In the genomic region with DNA sequence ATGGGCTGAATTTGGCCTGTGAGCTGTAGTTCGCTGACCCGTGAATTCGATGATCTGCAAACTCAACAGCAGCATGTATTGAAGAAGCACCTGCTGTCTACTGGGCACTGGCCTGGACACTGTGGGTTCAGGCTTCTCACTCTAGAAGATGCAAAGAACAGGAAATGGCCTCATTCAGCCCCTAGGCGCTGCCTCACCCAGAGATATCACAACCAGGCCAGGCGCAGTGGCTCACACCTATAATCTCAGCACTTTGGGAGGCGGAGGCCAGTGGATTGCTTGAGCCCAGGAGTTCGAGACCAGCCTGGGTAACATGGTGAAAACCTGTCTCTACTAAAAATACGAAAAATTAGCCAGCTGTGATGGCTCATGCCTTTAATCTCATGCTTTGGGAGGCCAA, we compare ENCODE assay signal across 34 cellular contexts. TPM values are rescaled to one million over a fixed set of nuclear protein-coding genes. Genes with fewer than 3 reads are reported as not detected.
"Had no signal": no experiment of that assay in that cellular context is flagged by ENCODE, and none has a peak within 500 bp of the region (broad histone marks: within the 10 kb centered on the region; RNA-seq: fewer than 3 reads in every experiment).

No MANE protein-coding gene starts in this region.

- H3K36me3 Mint-ChIP-seq: activated CD4-positive, alpha-beta memory T cell treated with anti-CD3 and anti-CD28 coated beads for 36 hours; activated naive CD4-positive, alpha-beta T cell treated with anti-CD3 and anti-CD28 coated beads, Interleukin-2, amount 10 ng/mL, durations not matched to agents 7 days and 5 days; activated naive CD4-positive, alpha-beta T cell treated with anti-CD3 and anti-CD28 coated beads, Interleukin-2, amount 50 U/mL, for 72 hours; activated naive CD8-positive, alpha-beta T cell treated with anti-CD3 and anti-CD28 coated beads, Interleukin-2, amount 10 ng/mL, durations not matched to agents 7 days and 5 days had no signal

- H3K27me3 ChIP-seq: breast epithelium, cardiac muscle cell, colonic mucosa, esophagus muscularis mucosa, foreskin keratinocyte, gastrocnemius medialis, heart left ventricle had no signal

- DNase-seq: activated CD4-positive, alpha-beta memory T cell treated with anti-CD3 and anti-CD28 coated beads for 36 hours; activated CD4-positive, alpha-beta T cell treated with anti-CD3 and anti-CD28 coated beads for 36 hours; activated CD4-positive, alpha-beta T cell treated with anti-CD3 and anti-CD28 coated beads, Interleukin-2, amount 10 ng/mL, durations not matched to agents 24 days and 14 days; activated CD4-positive, CD25-positive, alpha-beta regulatory T cell; activated CD4-positive, CD25-positive, alpha-beta regulatory T cell treated with anti-CD3 and anti-CD28 coated beads, Interleukin-2, amount 50 U/mL, for 72 hours; activated CD8-positive, alpha-beta memory T cell treated with anti-CD3 and anti-CD28 coated beads, Interleukin-2, amount 50 U/mL, for 48 hours; activated CD8-positive, alpha-beta T cell treated with anti-CD3 and anti-CD28 coated beads, Interleukin-2, amount 10 ng/mL, durations not matched to agents 7 days and 5 days; activated gamma-delta T cell; activated naive CD4-positive, alpha-beta T cell; activated naive CD4-positive, alpha-beta T cell treated with anti-CD3 and anti-CD28 coated beads, Interleukin-2, amount 10 ng/mL, durations not matched to agents 7 days and 5 days; activated naive CD8-positive, alpha-beta T cell treated with anti-CD3 and anti-CD28 coated beads, Interleukin-2, amount 10 ng/mL, durations not matched to agents 7 days and 5 days; activated T-cell treated with anti-CD3 and anti-CD28 coated beads for 4 hours; activated T-cell treated with anti-CD3 and anti-CD28 coated beads, Interleukin-2, amount 50 U/mL, for 24 hours; activated T-cell treated with anti-CD3 and anti-CD28 coated beads, Interleukin-2, amount 50 U/mL, for 72 hours; amniotic stem cell; aorta; central memory CD4-positive, alpha-beta T cell; cerebellar nuclear complex; colonic mucosa; effector CD8-positive, alpha-beta T cell; foreskin keratinocyte; gastrocnemius medialis; glutamatergic neuron; heart left ventricle; T-helper 1 cell; T-helper 17 cell; T1000; WERI-Rb-1 had no signal

- H3K9me3 Mint-ChIP-seq: activated CD4-positive, alpha-beta memory T cell treated with anti-CD3 and anti-CD28 coated beads for 36 hours; activated CD4-positive, alpha-beta T cell treated with anti-CD3 and anti-CD28 coated beads, Interleukin-2, amount 10 ng/mL, durations not matched to agents 24 days and 14 days; activated naive CD4-positive, alpha-beta T cell treated with anti-CD3 and anti-CD28 coated beads, Interleukin-2, amount 10 ng/mL, durations not matched to agents 7 days and 5 days; activated naive CD4-positive, alpha-beta T cell treated with anti-CD3 and anti-CD28 coated beads, Interleukin-2, amount 50 U/mL, for 72 hours; activated naive CD8-positive, alpha-beta T cell treated with anti-CD3 and anti-CD28 coated beads, Interleukin-2, amount 10 ng/mL, durations not matched to agents 7 days and 5 days; activated T-cell treated with anti-CD3 and anti-CD28 coated beads, Interleukin-2, amount 50 U/mL, for 24 hours; activated T-cell treated with anti-CD3 and anti-CD28 coated beads, Interleukin-2, amount 50 U/mL, for 72 hours; T-helper 2 cell treated with Interferon-gamma antibody and Interleukin-4, amounts not matched to agents 5 μg/mL and 100 μg/mL, for 36 hours had no signal

- H3K27me3 Mint-ChIP-seq: activated CD4-positive, alpha-beta memory T cell treated with anti-CD3 and anti-CD28 coated beads for 36 hours; activated CD4-positive, alpha-beta T cell treated with anti-CD3 and anti-CD28 coated beads for 36 hours; activated CD4-positive, alpha-beta T cell treated with anti-CD3 and anti-CD28 coated beads, Interleukin-2, amount 10 ng/mL, durations not matched to agents 24 days and 14 days; activated naive CD4-positive, alpha-beta T cell treated with anti-CD3 and anti-CD28 coated beads, Interleukin-2, amount 10 ng/mL, durations not matched to agents 7 days and 5 days; activated naive CD8-positive, alpha-beta T cell treated with anti-CD3 and anti-CD28 coated beads, Interleukin-2, amount 10 ng/mL, durations not matched to agents 7 days and 5 days; activated T-cell treated with anti-CD3 and anti-CD28 coated beads, Interleukin-2, amount 50 U/mL, for 24 hours; brain; T-helper 17 cell had no signal

- H3K4me3 Mint-ChIP-seq: activated CD4-positive, alpha-beta memory T cell treated with anti-CD3 and anti-CD28 coated beads for 36 hours; activated CD4-positive, alpha-beta T cell treated with anti-CD3 and anti-CD28 coated beads for 36 hours; activated CD4-positive, alpha-beta T cell treated with anti-CD3 and anti-CD28 coated beads, Interleukin-2, amount 10 ng/mL, durations not matched to agents 24 days and 14 days; activated CD8-positive, alpha-beta T cell treated with anti-CD3 and anti-CD28 coated beads, Interleukin-2, amount 10 ng/mL, durations not matched to agents 7 days and 5 days; activated naive CD4-positive, alpha-beta T cell treated with anti-CD3 and anti-CD28 coated beads, Interleukin-2, amount 10 ng/mL, durations not matched to agents 7 days and 5 days; activated naive CD8-positive, alpha-beta T cell treated with anti-CD3 and anti-CD28 coated beads, Interleukin-2, amount 10 ng/mL, durations not matched to agents 7 days and 5 days; activated T-cell treated with anti-CD3 and anti-CD28 coated beads, Interleukin-2, amount 50 U/mL, for 24 hours; activated T-cell treated with anti-CD3 and anti-CD28 coated beads, Interleukin-2, amount 50 U/mL, for 72 hours; brain; T-helper 17 cell; T-helper 2 cell treated with Interferon-gamma antibody and Interleukin-4, amounts not matched to agents 5 μg/mL and 100 μg/mL, for 36 hours had no signal

- H3K4me3 ChIP-seq: breast epithelium, cardiac muscle cell, colonic mucosa, esophagus muscularis mucosa, gastrocnemius medialis, heart left ventricle had no signal

- H3K27ac Mint-ChIP-seq: activated CD4-positive, alpha-beta memory T cell treated with anti-CD3 and anti-CD28 coated beads for 36 hours; activated CD4-positive, alpha-beta T cell treated with anti-CD3 and anti-CD28 coated beads for 36 hours; activated CD4-positive, alpha-beta T cell treated with anti-CD3 and anti-CD28 coated beads, Interleukin-2, amount 10 ng/mL, durations not matched to agents 24 days and 14 days; activated CD8-positive, alpha-beta T cell treated with anti-CD3 and anti-CD28 coated beads, Interleukin-2, amount 10 ng/mL, durations not matched to agents 7 days and 5 days; activated naive CD4-positive, alpha-beta T cell treated with anti-CD3 and anti-CD28 coated beads, Interleukin-2, amount 10 ng/mL, durations not matched to agents 7 days and 5 days; activated naive CD4-positive, alpha-beta T cell treated with anti-CD3 and anti-CD28 coated beads, Interleukin-2, amount 50 U/mL, for 72 hours; activated naive CD8-positive, alpha-beta T cell treated with anti-CD3 and anti-CD28 coated beads, Interleukin-2, amount 10 ng/mL, durations not matched to agents 7 days and 5 days; activated T-cell treated with anti-CD3 and anti-CD28 coated beads, Interleukin-2, amount 50 U/mL, for 24 hours; activated T-cell treated with anti-CD3 and anti-CD28 coated beads, Interleukin-2, amount 50 U/mL, for 72 hours; brain; T-helper 17 cell; T-helper 2 cell treated with Interferon-gamma antibody and Interleukin-4, amounts not matched to agents 5 μg/mL and 100 μg/mL, for 36 hours had no signal

- H3K4me1 ChIP-seq: breast epithelium, colonic mucosa had no signal

- H3K9me3 ChIP-seq: breast epithelium, colonic mucosa, esophagus muscularis mucosa, gastrocnemius medialis, heart left ventricle had no signal

- H3K36me3 ChIP-seq: cardiac muscle cell, colonic mucosa had no signal

- H3K27ac ChIP-seq: breast epithelium, cardiac muscle cell, colonic mucosa, esophagus muscularis mucosa, foreskin keratinocyte, gastrocnemius medialis, heart left ventricle, WERI-Rb-1 had no signal

RNA-seq across cellular contexts. Expression of gene MFAP2, which starts 23.6 kb away (rescaled TPM):
- total RNA-seq: activated CD4-positive, alpha-beta memory T cell treated with anti-CD3 and anti-CD28 coated beads for 36 hours; activated CD4-positive, alpha-beta T cell treated with anti-CD3 and anti-CD28 coated beads for 36 hours; activated CD4-positive, alpha-beta T cell treated with anti-CD3 and anti-CD28 coated beads, Interleukin-2, amount 10 ng/mL, durations not matched to agents 24 days and 14 days; activated CD8-positive, alpha-beta T cell treated with anti-CD3 and anti-CD28 coated beads, Interleukin-2, amount 10 ng/mL, durations not matched to agents 7 days and 5 days; activated naive CD8-positive, alpha-beta T cell treated with anti-CD3 and anti-CD28 coated beads, Interleukin-2, amount 10 ng/mL, durations not matched to agents 7 days and 5 days; T-helper 17 cell had no signal
